ENCODE assay signal across 13 cellular contexts in genomic region chr17:49738456-49739163, GRCh38. TPM values are rescaled to one million over a fixed set of nuclear protein-coding genes. Genes with fewer than 3 reads are reported as not detected.
DNase-seq lines count a peak whose midpoint lies in the region; ATAC-seq and TF ChIP-seq lines count a peak whose summit lies in the region.
"Had no signal": no experiment of that assay in that cellular context is flagged by ENCODE, and none has a peak within 500 bp of the region (broad histone marks: within the 10 kb centered on the region; RNA-seq: fewer than 3 reads in every experiment).

No MANE protein-coding gene starts in this region.

- H3K36me3 ChIP-seq in WERI-Rb-1, result peaks cover 11% of the 10 kb centered on the region
- no peaks in the 10 kb centered on the region for H3K36me3 ChIP-seq in gastroesophageal sphincter
- no peaks in the 10 kb centered on the region for H3K36me3 ChIP-seq in tibial nerve
- H3K36me3 ChIP-seq: suprapubic skin had no signal

- 38 to 66% methylated on average over 2 to 3 of the region's 5 CpGs for WGBS in gastroesophageal sphincter (ENCODE audit: low coverage in 1 of 2), 2 donors
- 76 to 82% methylated on average over 5 of the region's 5 CpGs for WGBS in tibial nerve, 2 donors

- ATAC-seq in gastroesophageal sphincter, result no peak
- ATAC-seq in stimulated activated memory B cell treated with anti-CD40 and anti-IgM and Interleukin-4, amounts not matched to agents 10 μg/mL and 1 μg/mL and 100 μg/mL, for 72 hours, result no peak
- ATAC-seq: SK-N-SH treated with all-trans-retinoic acid at 6 μM for 48 hours had no signal

- H3K9me3 Mint-ChIP-seq in activated CD4-positive, alpha-beta T cell treated with anti-CD3 and anti-CD28 coated beads, Interleukin-2, amount 10 ng/mL, durations not matched to agents 7 days and 5 days, result no peaks in the 10 kb centered on the region
- no peaks in the 10 kb centered on the region for H3K9me3 Mint-ChIP-seq in stimulated activated memory B cell treated with anti-CD40 and anti-IgM and Interleukin-4, amounts not matched to agents 10 μg/mL and 1 μg/mL and 100 μg/mL, for 72 hours

- H3K9me3 ChIP-seq in WERI-Rb-1 (ENCODE audit: severe bottlenecking) (peaks cover 4% of the 10 kb centered on the region), gastroesophageal sphincter (no peaks in the 10 kb centered on the region), tibial nerve (no peaks in the 10 kb centered on the region)
- H3K9me3 ChIP-seq: suprapubic skin had no signal

- CTCF ChIA-PET in activated CD4-positive, alpha-beta T cell treated with anti-CD3 and anti-CD28 coated beads, Interleukin-2, amount 10 ng/mL, durations not matched to agents 7 days and 5 days (lab: Charles Lee), result interaction anchor here (1.0 to 2.6 kb wide), 6 partner anchors 9 to 38 kb away, joined by 3 to 8 read pairs (median 5); partner anchors contain the start of gene FAM117A

- H3K4me1 ChIP-seq in gastroesophageal sphincter (peaks cover 20 to 77% (median 37%) of the 10 kb centered on the region in 3 donors), tibial nerve (peaks cover 0 to 49% (median 34%) of the 10 kb centered on the region in 4 donors)

- H3K27ac Mint-ChIP-seq in activated CD4-positive, alpha-beta T cell treated with anti-CD3 and anti-CD28 coated beads, Interleukin-2, amount 10 ng/mL, durations not matched to agents 7 days and 5 days, result peak overlapping the region; percentile 100
- peak overlapping the region; percentile 97 for H3K27ac Mint-ChIP-seq in stimulated activated memory B cell treated with anti-CD40 and anti-IgM and Interleukin-4, amounts not matched to agents 10 μg/mL and 1 μg/mL and 100 μg/mL, for 72 hours

- H3K27ac ChIP-seq in WERI-Rb-1 (peak overlapping the region; percentile 78), gastroesophageal sphincter (peak overlapping the region in 3 of 4 donors; percentile 86 to 88 (median 86)), tibial nerve (peak overlapping the region in 2 of 4 donors; percentile 71 to 80)

- peaks cover 53% of the 10 kb centered on the region for H3K36me3 Mint-ChIP-seq in activated CD4-positive, alpha-beta T cell treated with anti-CD3 and anti-CD28 coated beads, Interleukin-2, amount 10 ng/mL, durations not matched to agents 7 days and 5 days (ENCODE audit: low read depth)
- H3K36me3 Mint-ChIP-seq in stimulated activated memory B cell treated with anti-CD40 and anti-IgM and Interleukin-4, amounts not matched to agents 10 μg/mL and 1 μg/mL and 100 μg/mL, for 72 hours, result peaks cover 22% of the 10 kb centered on the region

- TF ChIP-seq POLR2A in gastroesophageal sphincter (IDR thresholded peaks at IDR 0.05) (no peak), tibial nerve (IDR thresholded peaks at IDR 0.05) (no peak)

- H3K27me3 Mint-ChIP-seq in activated CD4-positive, alpha-beta T cell treated with anti-CD3 and anti-CD28 coated beads, Interleukin-2, amount 10 ng/mL, durations not matched to agents 7 days and 5 days, result no peaks in the 10 kb centered on the region
- no peaks in the 10 kb centered on the region for H3K27me3 Mint-ChIP-seq in stimulated activated memory B cell treated with anti-CD40 and anti-IgM and Interleukin-4, amounts not matched to agents 10 μg/mL and 1 μg/mL and 100 μg/mL, for 72 hours

- DNase-seq in activated CD4-positive, alpha-beta T cell treated with anti-CD3 and anti-CD28 coated beads, Interleukin-2, amount 10 ng/mL, durations not matched to agents 7 days and 5 days, result no peak
- no peak for DNase-seq in activated CD4-positive, alpha-beta T cell treated with anti-CD3 and anti-CD28 coated beads, Interleukin-2, amount 50 U/mL, for 48 hours
- DNase-seq in WERI-Rb-1 (no peak), tibial nerve (ENCODE audit: low spot score in 2 of 2) (no peak), T-helper 9 cell (no peak), NCI-H748 (lab: John Stamatoyannopoulos, UW; ENCODE audit: unreplicated experiment) (no peak)
- DNase-seq: glutamatergic neuron, KBM-7, mesendoderm had no signal

- H3K4me1 Mint-ChIP-seq in activated CD4-positive, alpha-beta T cell treated with anti-CD3 and anti-CD28 coated beads, Interleukin-2, amount 10 ng/mL, durations not matched to agents 7 days and 5 days, result peaks cover 74% of the 10 kb centered on the region
- peaks cover 77% of the 10 kb centered on the region for H3K4me1 Mint-ChIP-seq in stimulated activated memory B cell treated with anti-CD40 and anti-IgM and Interleukin-4, amounts not matched to agents 10 μg/mL and 1 μg/mL and 100 μg/mL, for 72 hours

- H3K4me3 ChIP-seq in WERI-Rb-1 (ENCODE audit: low read depth, low read length), result no peak overlapping the region
- no peak overlapping the region for H3K4me3 ChIP-seq in gastroesophageal sphincter
- H3K4me3 ChIP-seq in tibial nerve, result no peak overlapping the region
- H3K4me3 ChIP-seq: suprapubic skin had no signal

- peak overlapping the region; percentile 89 for H3K4me3 Mint-ChIP-seq in activated CD4-positive, alpha-beta T cell treated with anti-CD3 and anti-CD28 coated beads, Interleukin-2, amount 10 ng/mL, durations not matched to agents 7 days and 5 days
- peak overlapping the region; percentile 83 for H3K4me3 Mint-ChIP-seq in stimulated activated memory B cell treated with anti-CD40 and anti-IgM and Interleukin-4, amounts not matched to agents 10 μg/mL and 1 μg/mL and 100 μg/mL, for 72 hours

- H3K27me3 ChIP-seq in WERI-Rb-1 (ENCODE audit: insufficient read depth, low read depth, severe bottlenecking) (no peaks in the 10 kb centered on the region), gastroesophageal sphincter (no peaks in the 10 kb centered on the region), tibial nerve (no peaks in the 10 kb centered on the region)
- H3K27me3 ChIP-seq: suprapubic skin had no signal

- no peak for TF ChIP-seq CTCF in WERI-Rb-1 (IDR thresholded peaks at IDR 0.05; ENCODE audit: low read depth, low read length)
- no peak for TF ChIP-seq CTCF in gastroesophageal sphincter (IDR thresholded peaks at IDR 0.05)
- no peak for TF ChIP-seq CTCF in tibial nerve (IDR thresholded peaks at IDR 0.05)

- TF ChIP-seq EP300 in gastroesophageal sphincter (IDR thresholded peaks at IDR 0.05) (no peak), tibial nerve (IDR thresholded peaks at IDR 0.05) (no peak)

- POLR2A ChIA-PET in activated CD4-positive, alpha-beta T cell treated with anti-CD3 and anti-CD28 coated beads, Interleukin-2, amount 10 ng/mL, durations not matched to agents 7 days and 5 days (lab: Charles Lee), result no interaction called here

RNA-seq across cellular contexts. Expression of gene FAM117A, which starts 25.3 kb away (rescaled TPM):
- total RNA-seq in activated CD4-positive, alpha-beta T cell treated with anti-CD3 and anti-CD28 coated beads, Interleukin-2, amount 10 ng/mL, durations not matched to agents 7 days and 5 days, result 10 to 100 TPM; 30.6 to 34.1 TPM
- total RNA-seq in gastroesophageal sphincter (10 to 100 TPM; 12.4 to 39.5 (median 19.8) TPM), tibial nerve (10 to 100 TPM; 12.9 to 23.1 (median 18.3) TPM)

RNA-seq across cellular contexts. Expression of gene SLC35B1, which starts 30.8 kb away (rescaled TPM):
- 10 to 100 TPM; 55.8 to 70.1 TPM for total RNA-seq in activated CD4-positive, alpha-beta T cell treated with anti-CD3 and anti-CD28 coated beads, Interleukin-2, amount 10 ng/mL, durations not matched to agents 7 days and 5 days
- total RNA-seq in gastroesophageal sphincter, result 10 to 100 TPM; 17.9 to 35.6 (median 19.5) TPM
- 10 to 100 TPM; 29.6 to 46.5 (median 42.8) TPM for total RNA-seq in tibial nerve

RNA-seq across cellular contexts. Expression of gene KAT7, which starts 49.9 kb away (rescaled TPM):
- total RNA-seq in activated CD4-positive, alpha-beta T cell treated with anti-CD3 and anti-CD28 coated beads, Interleukin-2, amount 10 ng/mL, durations not matched to agents 7 days and 5 days, result 10 to 100 TPM; 78.5 to 82.4 TPM
- total RNA-seq in gastroesophageal sphincter (10 to 100 TPM; 37.7 to 54.1 (median 46.1) TPM), tibial nerve (10 to 100 TPM; 31.6 to 45.6 (median 42.0) TPM)
